Comparison of ENCODE assay signal across 10 cellular contexts in the genomic region with DNA sequence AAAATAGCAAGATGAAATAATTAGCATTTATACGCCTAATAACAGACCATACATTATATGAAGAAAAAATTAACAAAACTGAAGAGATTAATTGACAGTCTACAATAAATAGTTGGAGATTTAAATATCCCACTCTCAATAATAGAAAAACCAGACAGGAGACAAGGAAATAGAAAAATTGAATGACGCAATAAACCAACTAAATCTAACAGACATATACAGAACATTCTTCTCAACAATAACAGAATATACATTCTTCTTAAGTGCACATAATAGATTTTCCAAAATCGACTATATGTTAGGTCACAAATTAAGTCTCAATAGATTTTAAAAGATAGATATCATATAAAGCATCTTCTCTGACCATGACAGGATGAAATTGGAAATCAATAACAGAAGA. TPM values are rescaled to one million over a fixed set of nuclear protein-coding genes. Genes with fewer than 3 reads are reported as not detected.
"Had no signal": no experiment of that assay in that cellular context is flagged by ENCODE, and none has a peak within 500 bp of the region (broad histone marks: within the 10 kb centered on the region; RNA-seq: fewer than 3 reads in every experiment).

No MANE protein-coding gene starts in this region.

- H3K4me3 Mint-ChIP-seq: GM23338, H9, IgD-negative memory B cell had no signal

- H3K27me3 Mint-ChIP-seq: IgD-negative memory B cell had no signal

- DNase-seq: H9, HCEC 1CT, KBM-7 had no signal

- H3K27ac Mint-ChIP-seq: GM23338, H9, IgD-negative memory B cell had no signal

- H2AFZ ChIP-seq: GM23338 had no signal

- H3K4me1 Mint-ChIP-seq: IgD-negative memory B cell had no signal

- H3K36me3 Mint-ChIP-seq: IgD-negative memory B cell had no signal

- ATAC-seq: GM23338 had no signal

- H3K4me3 ChIP-seq: GM23338 had no signal

- H3K27ac ChIP-seq: KMS-11 had no signal

- H3K9ac ChIP-seq: KMS-11 had no signal

- H3K4me2 ChIP-seq: GM23338, KMS-11 had no signal

- FAIRE-seq: H1, H54, HTR-8/SVneo had no signal

RNA-seq across cellular contexts. Expression of gene RNF180, which starts 25.6 kb away (rescaled TPM):
- total RNA-seq: HT-29 had no signal
- polyA plus RNA-seq: IgD-negative memory B cell had no signal
